In genomic region chr16:50260206-50261159, GRCh38 we compare ENCODE assay signal across 19 cellular contexts. TPM values are rescaled to one million over a fixed set of nuclear protein-coding genes. Genes with fewer than 3 reads are reported as not detected.
DNase-seq lines count a peak whose midpoint lies in the region; ATAC-seq and TF ChIP-seq lines count a peak whose summit lies in the region.
"Had no signal": no experiment of that assay in that cellular context is flagged by ENCODE, and none has a peak within 500 bp of the region (broad histone marks: within the 10 kb centered on the region; RNA-seq: fewer than 3 reads in every experiment).

No MANE protein-coding gene starts in this region.

- H3K4me3 ChIP-seq in right atrium auricular region: no peak overlapping the region
- H3K4me3 ChIP-seq in right cardiac atrium (ENCODE audit: low read length): no peak overlapping the region
- no peak overlapping the region for H3K4me3 ChIP-seq in aorta (ENCODE audit: low read length in 2 of 2)
- H3K4me3 ChIP-seq: breast epithelium, PC-9, prostate gland, uterus had no signal

- no peak for ATAC-seq in right cardiac atrium
- ATAC-seq in left lobe of liver: peak; percentile 31
- ATAC-seq in sciatic nerve: no peak
- no peak for ATAC-seq in aorta (ENCODE audit: low FRiP score)

- no peaks in the 10 kb centered on the region for H3K27me3 ChIP-seq in right atrium auricular region
- H3K27me3 ChIP-seq in right cardiac atrium (ENCODE audit: control insufficient read depth, insufficient read depth): no peaks in the 10 kb centered on the region
- H3K27me3 ChIP-seq in aorta (ENCODE audit: control insufficient read depth in 1 of 2, insufficient read depth in 2 of 2, low read length in 1 of 2): no peaks in the 10 kb centered on the region
- H3K27me3 ChIP-seq: breast epithelium, uterus had no signal

- peak overlapping the region; percentile 46 to 53 for H3K27ac ChIP-seq in right atrium auricular region
- no peak overlapping the region for H3K27ac ChIP-seq in right cardiac atrium (ENCODE audit: low read length)
- no peak overlapping the region for H3K27ac ChIP-seq in aorta (ENCODE audit: low read depth in 1 of 2, low read length in 2 of 2)
- H3K27ac ChIP-seq: PC-9, prostate gland, uterus had no signal

- no peaks in the 10 kb centered on the region for H3K36me3 ChIP-seq in right atrium auricular region
- H3K36me3 ChIP-seq in aorta (ENCODE audit: control insufficient read depth in 1 of 2, insufficient read depth in 2 of 2, low read length in 1 of 2): no peaks in the 10 kb centered on the region
- H3K36me3 ChIP-seq: breast epithelium, prostate gland, uterus had no signal

- intact Hi-C loops in right cardiac atrium (cut with DNase I): no loop called here
- intact Hi-C loops in sciatic nerve (cut with DNase I): no loop called here
- intact Hi-C loops in aorta (cut with DNase I): loop anchor here in 1 of 2 donors (10.0 kb wide), 1 partner anchor 254 kb away; no protein-coding TSS in a partner anchor

- no peak for DNase-seq in right atrium auricular region (ENCODE audit: low spot score)
- no peak for DNase-seq in right cardiac atrium
- DNase-seq in left lobe of liver (ENCODE audit: low spot score): no peak
- DNase-seq in sciatic nerve (ENCODE audit: low spot score): peak; percentile 40
- peak; percentile 32 to 38 for DNase-seq in aorta
- DNase-seq in DMS114 treated with DMSO at 0.1 percent for 48 hours (lab: John Stamatoyannopoulos, UW; ENCODE audit: unreplicated experiment): no peak
- no peak for DNase-seq in NCI-H748 treated with DMSO at 0.1 percent for 48 hours (lab: John Stamatoyannopoulos, UW)
- no peak for DNase-seq in NCI-H526 (lab: John Stamatoyannopoulos, UW)
- DNase-seq: activated CD4-positive, alpha-beta T cell treated with anti-CD3 and anti-CD28 coated beads, Interleukin-2, amount 10 ng/mL, durations not matched to agents 7 days and 5 days; activated gamma-delta T cell; cortex of kidney; mesendoderm; naive thymus-derived CD8-positive, alpha-beta T cell; NCI-H2029 treated with DMSO at 0.1 percent for 48 hours; NCI-H226; PC-9 had no signal

- H3K4me1 ChIP-seq in right atrium auricular region: peaks cover 0 to 14% of the 10 kb centered on the region in 2 donors
- no peaks in the 10 kb centered on the region for H3K4me1 ChIP-seq in right cardiac atrium (ENCODE audit: control insufficient read depth, insufficient read depth, low read length)
- no peaks in the 10 kb centered on the region for H3K4me1 ChIP-seq in aorta (ENCODE audit: control insufficient read depth in 1 of 2, insufficient read depth in 2 of 2, low read length in 2 of 2)
- H3K4me1 ChIP-seq: breast epithelium, uterus had no signal

- 91% methylated on average over 9 of the region's 9 CpGs for WGBS in right cardiac atrium
- 96 to 97% methylated on average over 9 of the region's 9 CpGs for WGBS in aorta, 2 donors

- H3K9me3 ChIP-seq in right atrium auricular region (no peaks in the 10 kb centered on the region), right cardiac atrium (ENCODE audit: control insufficient read depth, low read length) (no peaks in the 10 kb centered on the region), aorta (ENCODE audit: control insufficient read depth, low read length) (no peaks in the 10 kb centered on the region)
- H3K9me3 ChIP-seq: breast epithelium, prostate gland, uterus had no signal

- no peak for TF ChIP-seq CTCF in right atrium auricular region (IDR thresholded peaks at IDR 0.05)

RNA-seq across cellular contexts. Expression of gene ADCY7, which starts 5.9 kb away (rescaled TPM):
- total RNA-seq in right atrium auricular region (10 to 100 TPM in 1 of 2 donors, 1 to 10 TPM in 1; 8.5 to 17.1 TPM), right cardiac atrium (10 to 100 TPM; 11.4 to 21.2 (median 18.2) TPM), left lobe of liver (4.9 TPM), sciatic nerve (39.4 TPM), aorta (10 to 100 TPM; 32.7 to 75.8 TPM)
- polyA plus RNA-seq in right cardiac atrium (4.8 TPM), aorta (1 to 10 TPM; 4.0 to 7.8 TPM)

Comparison
In these comparisons a context has a peak if more than half of its experiments do, and no peak if none do; other contexts are left out.
1. H3K27ac ChIP-seq: peak in right atrium auricular region (2 of 2); none in right cardiac atrium (single experiment) and aorta (0 of 2).
2. DNase-seq: peak in sciatic nerve (single experiment) and aorta (2 of 2); none in right atrium auricular region (single experiment), right cardiac atrium (0 of 3), left lobe of liver (single experiment), DMS114 treated with DMSO at 0.1 percent for 48 hours (single experiment), NCI-H748 treated with DMSO at 0.1 percent for 48 hours (single experiment) and NCI-H526 (0 of 2).